ENCODE assay signal across 1 cellular context in the genomic region with DNA sequence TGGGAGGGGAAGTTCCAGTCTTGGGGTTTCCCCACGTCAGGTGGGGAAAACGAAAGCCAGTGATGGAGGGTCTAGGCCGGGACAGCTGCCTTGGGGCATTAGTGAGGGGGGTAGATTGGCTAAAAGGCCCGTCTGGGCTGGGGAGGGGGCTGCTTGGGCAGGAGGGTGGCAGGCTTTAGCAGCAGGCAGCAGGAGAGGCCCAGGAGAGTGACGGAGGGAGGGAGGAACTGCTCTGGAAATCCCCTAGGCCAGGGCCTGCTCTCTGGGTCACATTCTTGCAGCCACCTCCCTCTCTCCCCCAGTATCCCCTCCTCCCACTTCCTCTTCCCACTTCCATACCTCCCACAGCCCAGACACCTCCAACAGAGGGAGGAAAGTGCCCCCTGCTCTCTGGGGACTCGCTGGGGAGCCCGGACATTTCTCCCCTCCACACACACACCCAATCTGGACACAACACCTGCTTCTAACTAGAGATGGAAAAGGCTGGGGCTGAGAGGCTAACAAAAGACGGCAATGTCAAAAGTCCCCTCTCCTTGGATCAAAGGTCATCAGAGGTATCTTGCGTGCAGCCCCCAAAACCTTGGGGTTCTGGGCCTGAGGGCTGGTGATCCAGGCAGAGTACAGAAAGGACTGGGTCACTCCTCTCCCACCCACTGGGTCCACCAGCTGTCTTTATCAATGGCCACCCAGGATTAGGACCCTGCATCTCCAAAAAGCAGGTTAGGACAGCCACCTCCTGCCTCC.
TF ChIP-seq lines count a peak whose summit lies in the region.

No MANE protein-coding gene starts in this region.

TF ChIP-seq in H1, 55 proteins besides CTCF, POLR2A, EP300 and RAD21:
- TF ChIP-seq RNF2 (IDR thresholded peaks at IDR 0.05; ENCODE audit: borderline replicate concordance, low read depth, low read length, missing control alignments, poor library complexity, severe bottlenecking) = no peak
- no peak for TF ChIP-seq JUND (IDR thresholded peaks at IDR 0.05; ENCODE audit: low read length)
TF ChIP-seq in H1: peak in this region for 0.
